ENCODE assay signal across 11 cellular contexts in genomic region chr6:163419413-163420314, GRCh38. TPM values are rescaled to one million over a fixed set of nuclear protein-coding genes. Genes with fewer than 3 reads are reported as not detected.
DNase-seq lines count a peak whose midpoint lies in the region; ATAC-seq and TF ChIP-seq lines count a peak whose summit lies in the region.
"Had no signal": no experiment of that assay in that cellular context is flagged by ENCODE, and none has a peak within 500 bp of the region (broad histone marks: within the 10 kb centered on the region; RNA-seq: fewer than 3 reads in every experiment).

No MANE protein-coding gene starts in this region.

- H3K36me3 ChIP-seq in psoas muscle (ENCODE audit: insufficient read depth in 1 of 2, low read depth in 1 of 2), result no peaks in the 10 kb centered on the region

- H3K27ac Mint-ChIP-seq in Calu3 (ENCODE audit: unreplicated experiment), result peak overlapping the region; percentile 95
- H3K27ac Mint-ChIP-seq: activated CD4-positive, alpha-beta T cell treated with anti-CD3 and anti-CD28 coated beads for 36 hours had no signal

- H3K27me3 Mint-ChIP-seq in Calu3 (ENCODE audit: unreplicated experiment), result no peaks in the 10 kb centered on the region
- H3K27me3 Mint-ChIP-seq: activated CD4-positive, alpha-beta T cell treated with anti-CD3 and anti-CD28 coated beads for 36 hours had no signal

- no peaks in the 10 kb centered on the region for H3K9me3 ChIP-seq in psoas muscle

- peak overlapping the region; percentile 83 for H3K4me3 Mint-ChIP-seq in Calu3 (ENCODE audit: low read depth, unreplicated experiment)
- H3K4me3 Mint-ChIP-seq: activated CD4-positive, alpha-beta T cell treated with anti-CD3 and anti-CD28 coated beads for 36 hours had no signal

- no peak for TF ChIP-seq CTCF in Calu3 (IDR thresholded peaks at IDR 0.05; ENCODE audit: unreplicated experiment)
- no peak for TF ChIP-seq CTCF in fibroblast of mammary gland (conservative IDR thresholded peaks at IDR 0.05; ENCODE audit: control insufficient read depth, insufficient read depth, low read depth, low read length)
- TF ChIP-seq CTCF in psoas muscle (IDR thresholded peaks at IDR 0.05), result no peak

- no peaks in the 10 kb centered on the region for H3K27me3 ChIP-seq in psoas muscle (ENCODE audit: insufficient read depth in 3 of 3, low read length in 2 of 3)

- H3K4me1 ChIP-seq in psoas muscle, result peaks cover 57% of the 10 kb centered on the region

- WGBS in psoas muscle, 3 donors, result 3 to 6% (median 6%) methylated on average over 7 of the region's 7 CpGs

- intact Hi-C loops in Calu3 (cut with micrococcal nuclease; ENCODE audit: unreplicated experiment) (loop anchor here (2.0 to 10.0 kb wide), 6 partner anchors 93 to 965 kb away; no protein-coding TSS in a partner anchor), psoas muscle (cut with DNase I) (loop anchor here (5.0 to 10.0 kb wide), 5 partner anchors 285 to 688 kb away; no protein-coding TSS in a partner anchor)

- H3K27ac ChIP-seq in psoas muscle, result peak overlapping the region; percentile 99

- no TSS peak for BruUV-seq in Calu3 (replicated peaks; lab: Mats Ljungman, UMichigan)

- H3K36me3 Mint-ChIP-seq in Calu3 (ENCODE audit: insufficient read depth, unreplicated experiment), result peaks cover 49% of the 10 kb centered on the region

- ATAC-seq in psoas muscle, result peak; percentile 16 to 41 (median 28)
- no peak for ATAC-seq in HG03135 (IDR thresholded peaks at IDR 0.05; ENCODE audit: unreplicated experiment)
- ATAC-seq in HG02763 (IDR thresholded peaks at IDR 0.05; ENCODE audit: unreplicated experiment), result no peak
- ATAC-seq: activated CD4-positive, alpha-beta T cell treated with anti-CD3 and anti-CD28 coated beads for 36 hours had no signal

- DNase-seq in Calu3, result no peak
- peak; percentile 53 for DNase-seq in RPMI7951 (ENCODE audit: low read depth)
- peak; percentile 70 for DNase-seq in fibroblast of mammary gland (ENCODE audit: low read depth)
- no peak for DNase-seq in psoas muscle
- no peak for DNase-seq in NCI-H510A (lab: John Stamatoyannopoulos, UW)
- DNase-seq in NCI-H146 treated with DMSO at 0.1 percent for 48 hours (lab: John Stamatoyannopoulos, UW; ENCODE audit: unreplicated experiment), result no peak
- DNase-seq: activated CD4-positive, alpha-beta T cell treated with anti-CD3 and anti-CD28 coated beads for 36 hours; stimulated activated CD8-positive, alpha-beta memory T cell treated with anti-CD3 and anti-CD28 coated beads, Interleukin-4, amount 100 ng/mL, for 48 hours had no signal

- H3K4me1 Mint-ChIP-seq in Calu3 (ENCODE audit: low read depth, unreplicated experiment), result peaks cover 31% of the 10 kb centered on the region

- H3K4me3 ChIP-seq in fibroblast of mammary gland (ENCODE audit: control insufficient read depth, low read depth, low read length) (peak overlapping the region; percentile 32), psoas muscle (peak overlapping the region; percentile 93)

- no peaks in the 10 kb centered on the region for H3K9me3 Mint-ChIP-seq in Calu3 (ENCODE audit: low read depth, unreplicated experiment)

- CTCF ChIA-PET in Calu3 (lab: Charles Lee), result interaction anchor here (0.6 to 1.4 kb wide), 4 partner anchors 27 to 537 kb away, joined by 3 to 5 read pairs (median 4); no protein-coding TSS in a partner anchor

RNA-seq across cellular contexts. Expression of gene QKI, which starts 5.1 kb away (rescaled TPM):
- total RNA-seq in Calu3 (2022) (94.1 and 131 TPM in 2 replicates), psoas muscle (100 to 1,000 TPM; 275 to 421 (median 308) TPM)
- total RNA-seq in RPMI7951 (2014; rRNA removed; shearing (Covaris generic)), result 147 and 192 TPM in 2 replicates
- polyA plus RNA-seq in psoas muscle, result 100 to 1,000 TPM in 1 of 3 donors, 10 to 100 TPM in 2; 62.0 to 266 (median 82.1) TPM
- total RNA-seq: HT-29 had no signal

Comparison
In these comparisons a context has a peak if more than half of its experiments do, and no peak if none do; other contexts are left out.
1. DNase-seq: peak in RPMI7951 (single experiment) and fibroblast of mammary gland (single experiment); none in Calu3 (single experiment), psoas muscle (0 of 2), NCI-H510A (single experiment) and NCI-H146 treated with DMSO at 0.1 percent for 48 hours (single experiment).
2. ATAC-seq: peak in psoas muscle (4 of 4); none in HG03135 (single experiment) and HG02763 (single experiment).